1 cellular context compared by ENCODE assay signal in genomic region chr9:101530076-101530711, GRCh38.
A peak's percentile ranks its signal among the peaks of the same experiment; 100 is the strongest.
TF ChIP-seq lines count a peak whose summit lies in the region.

No MANE protein-coding gene starts in this region.

TF ChIP-seq in K562, 482 proteins besides CTCF, POLR2A, EP300 and RAD21 (continued from another document):
- TF ChIP-seq DEAF1 (CRISPR knock-in tag; IDR thresholded peaks at IDR 0.05) = peak; percentile 69
- peak; percentile 67 for TF ChIP-seq MEIS2 (IDR thresholded peaks at IDR 0.05; ENCODE audit: partially characterized antibody)
